In genomic region chr18:48153641-48154481, GRCh38 we compare ENCODE assay signal across 1 cellular context.
TF ChIP-seq lines count a peak whose summit lies in the region.

No MANE protein-coding gene starts in this region.

TF ChIP-seq in HepG2, 621 proteins besides CTCF, POLR2A, EP300 and RAD21 (continued from another document and continues in another):
- TF ChIP-seq PAXIP1 (CRISPR knock-in tag; conservative IDR thresholded peaks at IDR 0.05) (peak; percentile 84), GRHL1 (CRISPR knock-in tag; conservative IDR thresholded peaks at IDR 0.05) (no peak), ZNF343 (CRISPR knock-in tag; IDR thresholded peaks at IDR 0.05) (0 out of 2 replicates have a peak, but pooled peaks have one; percentile 47), HDAC2 (CRISPR knock-in tag; IDR thresholded peaks at IDR 0.05) (peak; percentile 40; the same call in 1 of the 2 replicates), ZNF839 (CRISPR knock-in tag; IDR thresholded peaks at IDR 0.05; ENCODE audit: borderline replicate concordance) (peak; percentile 50; the same call in 1 of the 2 replicates), SALL1 (CRISPR knock-in tag; IDR thresholded peaks at IDR 0.05) (peak; percentile 77), POGK (CRISPR knock-in tag; conservative IDR thresholded peaks at IDR 0.05) (0 out of 2 replicates have a peak, but pooled peaks have one; percentile 51), HNF4G (IDR thresholded peaks at IDR 0.05; ENCODE audit: borderline replicate concordance, low read depth, low read length) (peak; percentile 87), HNF4G (CRISPR knock-in tag; IDR thresholded peaks at IDR 0.05; ENCODE audit: borderline replicate concordance, low read depth) (peak; percentile 79), ZBTB46 (CRISPR knock-in tag; IDR thresholded peaks at IDR 0.05; ENCODE audit: borderline replicate concordance) (0 out of 2 replicates have a peak, but pooled peaks have one; percentile 60), ZNF331 (CRISPR knock-in tag; IDR thresholded peaks at IDR 0.05) (peak; percentile 58; the same call in 1 of the 2 replicates), NR2F1 (CRISPR knock-in tag; IDR thresholded peaks at IDR 0.05) (peak; percentile 21 to 73; a peak in 3 of 4 replicates), SOX13 (IDR thresholded peaks at IDR 0.05) (no peak), SOX13 (CRISPR knock-in tag; conservative IDR thresholded peaks at IDR 0.05 in 1 of 2, IDR thresholded peaks at IDR 0.05 in 1 of 2) (peak in 1 of 2 experiments; percentile 8; a peak in 1 of 4 replicates), ARID5B (CRISPR knock-in tag; IDR thresholded peaks at IDR 0.05) (peak; percentile 79), PHF21A (CRISPR knock-in tag; IDR thresholded peaks at IDR 0.05) (peak; percentile 65), NR2C2 (CRISPR knock-in tag; IDR thresholded peaks at IDR 0.05; ENCODE audit: borderline replicate concordance) (peak; percentile 46; the same call in 1 of the 2 replicates), PAWR (CRISPR knock-in tag; IDR thresholded peaks at IDR 0.05; ENCODE audit: borderline replicate concordance) (no peak), HNF1B (CRISPR knock-in tag; IDR thresholded peaks at IDR 0.05) (peak; percentile 71), TFDP1 (CRISPR knock-in tag; IDR thresholded peaks at IDR 0.05; ENCODE audit: borderline replicate concordance) (no peak), ZC3H13 (CRISPR knock-in tag; IDR thresholded peaks at IDR 0.05) (no peak), THRA (CRISPR knock-in tag; IDR thresholded peaks at IDR 0.05; ENCODE audit: borderline replicate concordance) (peak; percentile 52; the same call in 1 of the 2 replicates), IRF2 (CRISPR knock-in tag; IDR thresholded peaks at IDR 0.05) (0 out of 2 replicates have a peak, but pooled peaks have one; percentile 25), ZSCAN31 (CRISPR knock-in tag; IDR thresholded peaks at IDR 0.05; ENCODE audit: low read depth) (peak; percentile 55; the same call in 1 of the 2 replicates), ARNTL (CRISPR knock-in tag; IDR thresholded peaks at IDR 0.05) (0 out of 2 replicates have a peak, but pooled peaks have one; percentile 26), CENPBD1 (CRISPR knock-in tag; IDR thresholded peaks at IDR 0.05; ENCODE audit: borderline replicate concordance, low read depth) (no peak), NCOR1 (IDR thresholded peaks at IDR 0.05; ENCODE audit: borderline replicate concordance, low read length) (peak; percentile 66), PPARG (CRISPR knock-in tag; conservative IDR thresholded peaks at IDR 0.05) (peak; percentile 47; the same call in 1 of the 2 replicates), ZNF792 (CRISPR knock-in tag; IDR thresholded peaks at IDR 0.05) (peak; percentile 56; the same call in 1 of the 2 replicates), SPEN (CRISPR knock-in tag; IDR thresholded peaks at IDR 0.05; ENCODE audit: low read depth) (peak; percentile 75; the same call in 1 of the 2 replicates), GATAD2A (CRISPR knock-in tag; IDR thresholded peaks at IDR 0.05) (peak; percentile 47; the same call in 1 of the 2 replicates), ZBTB7A (CRISPR knock-in tag; IDR thresholded peaks at IDR 0.05) (0 out of 2 replicates have a peak, but pooled peaks have one; percentile 51), IKZF5 (CRISPR knock-in tag; IDR thresholded peaks at IDR 0.05) (0 out of 2 replicates have a peak, but pooled peaks have one; percentile 62), MED1 (CRISPR knock-in tag; IDR thresholded peaks at IDR 0.05) (peak; percentile 49; the same call in 1 of the 2 replicates)
